Comparison of ENCODE assay signal across 16 cellular contexts in genomic region chr4:187333151-187333550, GRCh38.
A peak's percentile ranks its signal among the peaks of the same experiment; 100 is the strongest.
DNase-seq lines count a peak whose midpoint lies in the region; ATAC-seq, FAIRE-seq and TF ChIP-seq lines count a peak whose summit lies in the region.
"Had no signal": no experiment of that assay in that cellular context is flagged by ENCODE, and none has a peak within 500 bp of the region (broad histone marks: within the 10 kb centered on the region; RNA-seq: fewer than 3 reads in every experiment).

No MANE protein-coding gene starts in this region.

- no peak overlapping the region for H2AK5ac ChIP-seq in mesenchymal stem cell (ENCODE audit: low read length, severe bottlenecking)

- no peak overlapping the region for H3K18ac ChIP-seq in mesenchymal stem cell (ENCODE audit: low read depth in 1 of 2, low read length in 2 of 2)

- peaks cover 6% of the 10 kb centered on the region for H3K9me3 ChIP-seq in mesenchymal stem cell (ENCODE audit: control insufficient read depth, low read length)
- H3K9me3 ChIP-seq in heart left ventricle = no peaks in the 10 kb centered on the region
- H3K9me3 ChIP-seq in effector memory CD4-positive, alpha-beta T cell (ENCODE audit: control insufficient read depth, low read length) = no peaks in the 10 kb centered on the region
- H3K9me3 ChIP-seq: BLaER1 treated with 17β-estradiol and CSF1 and Interleukin-3, amounts not matched to agents 10 nM and 100 nM had no signal

- no peaks in the 10 kb centered on the region for H3K79me1 ChIP-seq in mesenchymal stem cell (replicated peaks; ENCODE audit: low read length, poor library complexity, severe bottlenecking)

- H3K9ac ChIP-seq in mesenchymal stem cell (ENCODE audit: low read length) = no peak overlapping the region
- H3K9ac ChIP-seq: BLaER1 treated with 17β-estradiol and CSF1 and Interleukin-3, amounts not matched to agents 10 nM and 100 nM had no signal

- H3K4me1 ChIP-seq in mesenchymal stem cell (ENCODE audit: control insufficient read depth, insufficient read depth, low read depth, low read length) (no peaks in the 10 kb centered on the region), heart left ventricle (no peaks in the 10 kb centered on the region)
- no peaks in the 10 kb centered on the region for H3K4me1 ChIP-seq in effector memory CD4-positive, alpha-beta T cell (ENCODE audit: control insufficient read depth, insufficient read depth, low read length, poor library complexity, severe bottlenecking)
- H3K4me1 ChIP-seq: BLaER1 treated with 17β-estradiol and CSF1 and Interleukin-3, amounts not matched to agents 10 nM and 100 nM had no signal

- DNase-seq in COLO829 (ENCODE audit: low spot score) (peak; percentile 10), HTR-8/SVneo (ENCODE audit: insufficient read length, low spot score) (no peak), RWPE1 (ENCODE audit: low spot score) (peak; percentile 13), mesenchymal stem cell (peak; percentile 16), heart left ventricle (no peak), GM12891 (ENCODE audit: insufficient read length, low spot score) (no peak)
- no peak for DNase-seq in activated naive CD4-positive, alpha-beta T cell treated with anti-CD3 and anti-CD28 coated beads, Interleukin-2, amount 50 U/mL, for 16 hours
- DNase-seq in effector memory CD4-positive, alpha-beta T cell = no peak
- DNase-seq: DMS 273 treated with DMSO at 0.1 percent for 48 hours, H9, NCI-H1417 treated with DMSO at 0.1 percent for 48 hours, NCI-H1930, NCI-H748 treated with DMSO at 0.1 percent for 48 hours had no signal

- H4K91ac ChIP-seq in mesenchymal stem cell (ENCODE audit: low read length) = no peak overlapping the region

- H2BK120ac ChIP-seq in mesenchymal stem cell (ENCODE audit: low read depth, low read length) = no peak overlapping the region

- H3K4me3 ChIP-seq in mesenchymal stem cell (ENCODE audit: insufficient read depth in 1 of 2, low read depth in 1 of 2, low read length in 2 of 2) (no peak overlapping the region), heart left ventricle (no peak overlapping the region)
- H3K4me3 ChIP-seq in effector memory CD4-positive, alpha-beta T cell (ENCODE audit: insufficient read depth, low read depth, low read length, poor library complexity, severe bottlenecking) = no peak overlapping the region
- H3K4me3 ChIP-seq: BLaER1 treated with 17β-estradiol and CSF1 and Interleukin-3, amounts not matched to agents 10 nM and 100 nM had no signal

- no peak overlapping the region for H3K23ac ChIP-seq in mesenchymal stem cell (ENCODE audit: low read length in 2 of 2)

- WGBS in mesenchymal stem cell = 90% methylated on average over 4 of the region's 4 CpGs
- 70 to 82% (median 77%) methylated on average over 4 of the region's 4 CpGs for WGBS in heart left ventricle, 4 donors

- no peak for ATAC-seq in heart left ventricle
- ATAC-seq: Right ventricle myocardium inferior had no signal

- no peak overlapping the region for H4K8ac ChIP-seq in mesenchymal stem cell (ENCODE audit: low read length)

- H3K4me2 ChIP-seq in mesenchymal stem cell (ENCODE audit: low read length, poor library complexity, severe bottlenecking) = no peak overlapping the region
- H3K4me2 ChIP-seq: BLaER1 treated with 17β-estradiol and CSF1 and Interleukin-3, amounts not matched to agents 10 nM and 100 nM had no signal

- no peak overlapping the region for H2BK5ac ChIP-seq in mesenchymal stem cell (ENCODE audit: low read depth, low read length, poor library complexity, severe bottlenecking)

- no peak overlapping the region for H2AFZ ChIP-seq in mesenchymal stem cell (ENCODE audit: low read depth, low read length)

- no peak overlapping the region for H3K27ac ChIP-seq in RWPE1
- no peak overlapping the region for H3K27ac ChIP-seq in mesenchymal stem cell (ENCODE audit: low read length, poor library complexity, severe bottlenecking)
- H3K27ac ChIP-seq in heart left ventricle = no peak overlapping the region
- H3K27ac ChIP-seq in effector memory CD4-positive, alpha-beta T cell (ENCODE audit: insufficient read depth, low read length, poor library complexity, severe bottlenecking) = no peak overlapping the region
- H3K27ac ChIP-seq: BLaER1 treated with 17β-estradiol and CSF1 and Interleukin-3, amounts not matched to agents 10 nM and 100 nM had no signal

- H3K4ac ChIP-seq in mesenchymal stem cell (ENCODE audit: low read depth in 1 of 2, low read length in 2 of 2) = no peak overlapping the region

- no peak overlapping the region for H2BK12ac ChIP-seq in mesenchymal stem cell (ENCODE audit: low read length in 2 of 2)

- FAIRE-seq in HTR-8/SVneo (lab: Jason Lieb, UNC) (peak; percentile 23), GM12891 (lab: Jason Lieb, UNC) (no peak)
- FAIRE-seq: A204.1 had no signal

- no peak for TF ChIP-seq POLR2A in heart left ventricle (IDR thresholded peaks at IDR 0.05)
- TF ChIP-seq POLR2A in GM12891 (IDR thresholded peaks at IDR 0.05; ENCODE audit: low read depth, low read length) = no peak

- H3K14ac ChIP-seq in mesenchymal stem cell (ENCODE audit: low read length in 2 of 2) = no peak overlapping the region

- CTCF ChIA-PET in RWPE1 (lab: Yijun Ruan, JAX) = no interaction called here

- TF ChIP-seq CTCF in RWPE1 (conservative IDR thresholded peaks at IDR 0.05; ENCODE audit: low read depth) (no peak), heart left ventricle (IDR thresholded peaks at IDR 0.05) (no peak)

- intact Hi-C loops in heart left ventricle (cut with DNase I) = no loop called here

- H2BK15ac ChIP-seq in mesenchymal stem cell (ENCODE audit: low read depth, poor library complexity, severe bottlenecking) = no peak overlapping the region

- POLR2A ChIA-PET in RWPE1 (lab: Yijun Ruan, JAX; ENCODE audit: low non-redundant PET) = no interaction called here

- H3K36me3 ChIP-seq in mesenchymal stem cell (ENCODE audit: control insufficient read depth in 1 of 2, insufficient read depth in 2 of 2, low read depth in 1 of 2, low read length in 2 of 2) (no peaks in the 10 kb centered on the region), heart left ventricle (no peaks in the 10 kb centered on the region)
- H3K36me3 ChIP-seq in effector memory CD4-positive, alpha-beta T cell (ENCODE audit: control insufficient read depth, insufficient read depth, low read length) = no peaks in the 10 kb centered on the region
- H3K36me3 ChIP-seq: BLaER1 treated with 17β-estradiol and CSF1 and Interleukin-3, amounts not matched to agents 10 nM and 100 nM had no signal

- H3K27me3 ChIP-seq in mesenchymal stem cell (ENCODE audit: control insufficient read depth in 1 of 2, insufficient read depth in 1 of 2, low read length in 2 of 2) (no peaks in the 10 kb centered on the region), heart left ventricle (no peaks in the 10 kb centered on the region)
- H3K27me3 ChIP-seq in effector memory CD4-positive, alpha-beta T cell (replicated peaks; ENCODE audit: control insufficient read depth, insufficient read depth, low read length, poor library complexity, severe bottlenecking) = no peaks in the 10 kb centered on the region
- H3K27me3 ChIP-seq: BLaER1 treated with 17β-estradiol and CSF1 and Interleukin-3, amounts not matched to agents 10 nM and 100 nM had no signal

TF ChIP-seq in GM12891, 5 proteins besides CTCF, POLR2A, EP300 and RAD21:
- TF ChIP-seq TAF1 (IDR thresholded peaks at IDR 0.05; ENCODE audit: low read depth, low read length) = no peak
- TF ChIP-seq SPI1 (IDR thresholded peaks at IDR 0.05; ENCODE audit: low read depth, low read length) = no peak
- no peak for TF ChIP-seq POU2F2 (IDR thresholded peaks at IDR 0.05; ENCODE audit: low read depth, low read length)
- no peak for TF ChIP-seq POLR2AphosphoS5 (IDR thresholded peaks at IDR 0.05; ENCODE audit: low read depth, low read length)
- no peak for TF ChIP-seq PAX5 (IDR thresholded peaks at IDR 0.05; ENCODE audit: insufficient read depth, low read length, severe bottlenecking)
TF ChIP-seq in GM12891: peak in this region for 0.

Comparison
In these comparisons a context has a peak if more than half of its experiments do, and no peak if none do; other contexts are left out.
1. DNase-seq: peak in COLO829 (single experiment), RWPE1 (single experiment) and mesenchymal stem cell (single experiment); none in HTR-8/SVneo (single experiment), activated naive CD4-positive, alpha-beta T cell treated with anti-CD3 and anti-CD28 coated beads, Interleukin-2, amount 50 U/mL, for 16 hours (single experiment), heart left ventricle (0 of 5), effector memory CD4-positive, alpha-beta T cell (0 of 3) and GM12891 (single experiment).